6 cellular contexts compared by ENCODE assay signal in the genomic region with DNA sequence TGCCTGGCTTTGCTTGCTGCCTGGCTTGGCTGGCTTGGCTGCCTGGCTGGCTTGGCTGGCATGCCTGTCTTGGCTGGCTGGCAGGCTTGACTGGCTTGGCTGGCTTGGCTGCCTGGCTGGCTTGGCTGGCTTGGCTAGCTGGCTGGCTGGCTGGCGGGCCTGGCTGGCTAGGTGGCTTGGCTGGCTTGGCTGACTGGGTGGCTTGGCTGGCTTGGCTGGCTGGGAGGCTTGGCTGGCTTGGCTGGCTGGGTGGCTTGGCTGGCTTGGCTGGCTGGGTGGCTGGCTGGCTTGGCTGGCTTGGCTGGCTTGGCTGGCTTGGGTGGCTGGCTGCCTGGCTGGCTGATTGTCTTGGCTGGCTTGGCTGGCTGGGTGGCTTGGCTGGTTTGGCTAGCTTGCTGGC.
DNase-seq lines count a peak whose midpoint lies in the region; ATAC-seq, FAIRE-seq and TF ChIP-seq lines count a peak whose summit lies in the region.
"Not testable (repeated sequence)": the region's sequence is repeated elsewhere in the genome, so short reads cannot be mapped to it uniquely, and the experiment has no call there.

No MANE protein-coding gene starts in this region.

- not testable (repeated sequence) for H3K36me3 ChIP-seq in kidney (ENCODE audit: control insufficient read depth in 1 of 2, insufficient read depth in 2 of 2, low read length in 2 of 2); lower lobe of right lung; spleen; upper lobe of right lung

- 73 to 100% (median 82%) methylated on average over 1 of the region's 1 CpG; no CpG with 5 or more reads in 1 of the 5 donors for WGBS in spleen, 5 donors

- DNase-seq in Right ventricle myocardium superior (peak; percentile 24), kidney (peak; percentile 47), lower lobe of right lung (peak; percentile 20), osteocyte (ENCODE audit: extremely low spot score, unreplicated experiment) (peak; percentile 82), spleen (peak; percentile 64), upper lobe of right lung (peak; percentile 23)

- H3K9ac ChIP-seq in kidney (ENCODE audit: low read length in 2 of 2) = not testable (repeated sequence)

- not testable (repeated sequence) for H3K4me3 Mint-ChIP-seq in osteocyte (ENCODE audit: unreplicated experiment)

- not testable (repeated sequence) for H3K9me3 ChIP-seq in kidney (ENCODE audit: control insufficient read depth in 1 of 2, low read length in 2 of 2); lower lobe of right lung; spleen; upper lobe of right lung

- H3K4me3 ChIP-seq in kidney (ENCODE audit: low read length in 2 of 2); lower lobe of right lung; spleen; upper lobe of right lung: not testable (repeated sequence)

- not testable (repeated sequence) for H3K27ac Mint-ChIP-seq in osteocyte (ENCODE audit: unreplicated experiment)

- not testable (repeated sequence) for TF ChIP-seq CTCF in kidney (IDR thresholded peaks at IDR 0.05; ENCODE audit: borderline replicate concordance, extremely low read depth, insufficient read depth); lower lobe of right lung (IDR thresholded peaks at IDR 0.05); osteocyte (IDR thresholded peaks at IDR 0.05); spleen (IDR thresholded peaks at IDR 0.05 in 8 of 11, conservative IDR thresholded peaks at IDR 0.05 in 3 of 11); upper lobe of right lung (IDR thresholded peaks at IDR 0.05)

- H3K27me3 ChIP-seq in lower lobe of right lung (ENCODE audit: low read depth); spleen (replicated peaks in 1 of 7); upper lobe of right lung: not testable (repeated sequence)

- intact Hi-C loops in Right ventricle myocardium superior (cut with DNase I); kidney (cut with DNase I); lower lobe of right lung (cut with DNase I); spleen (cut with DNase I; ENCODE audit: low total_unique reads); upper lobe of right lung (cut with DNase I): not testable (repeated sequence)

- H3K27me3 Mint-ChIP-seq in osteocyte (ENCODE audit: unreplicated experiment) = not testable (repeated sequence)

- not testable (repeated sequence) for ATAC-seq in Right ventricle myocardium superior (ENCODE audit: poor library complexity); lower lobe of right lung; upper lobe of right lung

- not testable (repeated sequence) for TF ChIP-seq POLR2A in spleen (IDR thresholded peaks at IDR 0.05)

- H3K36me3 Mint-ChIP-seq in osteocyte (ENCODE audit: unreplicated experiment) = not testable (repeated sequence)

- not testable (repeated sequence) for H3K27ac ChIP-seq in kidney (ENCODE audit: low read depth in 2 of 2, low read length in 2 of 2); lower lobe of right lung; spleen; upper lobe of right lung

- H3K4me1 Mint-ChIP-seq in osteocyte (ENCODE audit: unreplicated experiment) = not testable (repeated sequence)

- FAIRE-seq in kidney (lab: Jason Lieb, UNC) = not testable (repeated sequence)

- not testable (repeated sequence) for H3K9me3 Mint-ChIP-seq in osteocyte (ENCODE audit: unreplicated experiment)

- H3K4me1 ChIP-seq in kidney (ENCODE audit: control insufficient read depth in 1 of 2, insufficient read depth in 1 of 2, low read depth in 1 of 2, low read length in 2 of 2); lower lobe of right lung; spleen; upper lobe of right lung: not testable (repeated sequence)

Comparison
In these comparisons a context has a peak if more than half of its experiments do, and no peak if none do; other contexts are left out.
1. DNase-seq: peak in every context shown above with its lines; median percentile 82 in osteocyte; 64 in spleen; 47 in kidney; 24 in Right ventricle myocardium superior; 23 in upper lobe of right lung; 20 in lower lobe of right lung.